In the genomic region with DNA sequence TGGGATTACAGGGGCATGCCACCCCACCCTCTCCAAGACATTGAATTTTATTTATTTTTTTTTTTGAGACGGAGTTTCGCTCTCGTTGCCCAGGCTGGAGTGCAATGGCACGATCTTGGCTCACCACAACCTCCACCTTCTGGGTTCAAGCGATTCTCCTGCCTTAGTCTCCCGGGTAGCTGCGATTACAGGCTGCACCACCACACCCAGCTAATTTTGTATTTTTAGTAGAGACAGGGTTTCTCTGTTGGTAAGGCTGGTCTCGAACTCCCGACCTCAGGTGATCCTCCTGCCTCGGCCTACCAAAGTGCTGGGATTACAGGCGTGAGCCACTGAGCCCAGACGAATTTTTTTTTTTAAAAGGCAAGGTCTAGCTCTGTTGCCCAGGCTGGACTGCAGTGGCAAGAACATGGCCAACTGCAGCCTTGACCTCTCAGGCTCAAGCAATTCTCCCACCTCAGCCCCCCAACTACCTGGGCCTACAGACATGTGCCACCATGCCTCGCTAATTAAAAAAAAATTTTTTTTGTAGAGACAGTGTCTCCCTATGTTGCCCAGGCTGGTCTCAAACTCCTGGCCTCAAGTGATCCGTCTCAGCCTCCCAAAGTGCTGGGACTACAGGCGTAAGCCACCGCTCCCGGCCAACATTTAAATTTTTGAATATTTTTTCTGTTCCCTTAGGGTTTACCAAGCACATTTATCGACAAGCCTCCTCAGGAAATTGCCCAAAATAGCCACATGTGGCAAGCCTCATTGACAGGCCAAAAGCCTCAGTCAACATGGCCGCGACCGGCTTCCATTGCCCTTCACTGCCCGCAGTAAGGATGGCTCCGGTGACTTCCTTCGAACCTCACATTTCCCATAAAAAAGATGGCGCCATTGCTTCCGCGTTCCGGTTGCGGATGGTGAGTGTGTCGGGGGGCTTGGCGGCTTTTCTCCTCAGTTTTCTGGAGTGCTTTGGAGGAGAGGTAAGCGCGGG, we compare ENCODE assay signal across 8 cellular contexts. TPM values are rescaled to one million over a fixed set of nuclear protein-coding genes. Genes with fewer than 3 reads are reported as not detected.
A peak's percentile ranks its signal among the peaks of the same experiment; 100 is the strongest.
DNase-seq lines count a peak whose midpoint lies in the region; ATAC-seq and TF ChIP-seq lines count a peak whose summit lies in the region.

A gene with protein sequence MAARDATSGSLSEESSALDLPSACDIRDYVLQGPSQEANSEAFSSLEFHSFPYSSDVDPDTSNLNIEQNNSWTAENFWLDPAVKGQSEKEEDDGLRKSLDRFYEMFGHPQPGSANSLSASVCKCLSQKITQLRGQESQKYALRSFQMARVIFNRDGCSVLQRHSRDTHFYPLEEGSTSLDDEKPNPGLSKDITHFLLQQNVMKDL (plus strand): TSS at position 890 of the 979 bp plus-strand sequence. CDS start 22,465 bp downstream, outside the sequence.

- no peaks in the 10 kb centered on the region for H3K9me3 ChIP-seq in colonic mucosa

- intact Hi-C loops in colonic mucosa (cut with DNase I): no loop called here

- no peak for TF ChIP-seq CTCF in colonic mucosa (IDR thresholded peaks at IDR 0.05)

- peak within 1 kb of the TSS; percentile 53 for H3K4me3 ChIP-seq in colonic mucosa

- no peaks in the 10 kb centered on the region for H3K27me3 ChIP-seq in colonic mucosa

- no peaks in the 10 kb centered on the region for H3K36me3 ChIP-seq in colonic mucosa

- peak; percentile 93 for DNase-seq in Ammon's horn (ENCODE audit: low spot score)
- peak; percentile 90 to 96 for DNase-seq in NCI-H524 (lab: John Stamatoyannopoulos, UW)
- DNase-seq in activated CD4-positive, alpha-beta T cell treated with anti-CD3 and anti-CD28 coated beads for 4 hours: peak; percentile 79 to 81
- peak; percentile 84 for DNase-seq in colonic mucosa
- DNase-seq in left kidney (ENCODE audit: low read depth, low spot score): peak; percentile 97
- DNase-seq in stimulated activated CD4-positive, alpha-beta T cell treated with anti-CD3 and anti-CD28 coated beads, Interleukin-1b, Interleukin-23, amount 100 ng/mL, for 48 hours: peak; percentile 86

- H3K9ac ChIP-seq in colonic mucosa (ENCODE audit: low read depth in 2 of 2, low read length in 2 of 2): peak within 1 kb of the TSS; percentile 53 to 66

- no peaks in the 10 kb centered on the region for H3K4me1 ChIP-seq in colonic mucosa

- peak within 1 kb of the TSS; percentile 56 for H3K27ac ChIP-seq in colonic mucosa

- peak; percentile 63 for TF ChIP-seq POLR2A in GM19193 (IDR thresholded peaks at IDR 0.05; ENCODE audit: extremely low read depth, insufficient read depth, insufficient read length)

- peak; percentile 77 for ATAC-seq in HG03439 (IDR thresholded peaks at IDR 0.05; ENCODE audit: unreplicated experiment)

RNA-seq across cellular contexts. Expression of the gene that starts here (rescaled TPM):
- 1 to 10 TPM; 4.0 to 9.1 TPM for total RNA-seq in colonic mucosa

Comparison
In these comparisons a context has a peak if more than half of its experiments do, and no peak if none do; other contexts are left out.
1. Peak in every context shown above with its lines: DNase-seq, ATAC-seq, H3K4me3 ChIP-seq and H3K27ac ChIP-seq.